Comparison of ENCODE assay signal across 12 cellular contexts in the genomic region with DNA sequence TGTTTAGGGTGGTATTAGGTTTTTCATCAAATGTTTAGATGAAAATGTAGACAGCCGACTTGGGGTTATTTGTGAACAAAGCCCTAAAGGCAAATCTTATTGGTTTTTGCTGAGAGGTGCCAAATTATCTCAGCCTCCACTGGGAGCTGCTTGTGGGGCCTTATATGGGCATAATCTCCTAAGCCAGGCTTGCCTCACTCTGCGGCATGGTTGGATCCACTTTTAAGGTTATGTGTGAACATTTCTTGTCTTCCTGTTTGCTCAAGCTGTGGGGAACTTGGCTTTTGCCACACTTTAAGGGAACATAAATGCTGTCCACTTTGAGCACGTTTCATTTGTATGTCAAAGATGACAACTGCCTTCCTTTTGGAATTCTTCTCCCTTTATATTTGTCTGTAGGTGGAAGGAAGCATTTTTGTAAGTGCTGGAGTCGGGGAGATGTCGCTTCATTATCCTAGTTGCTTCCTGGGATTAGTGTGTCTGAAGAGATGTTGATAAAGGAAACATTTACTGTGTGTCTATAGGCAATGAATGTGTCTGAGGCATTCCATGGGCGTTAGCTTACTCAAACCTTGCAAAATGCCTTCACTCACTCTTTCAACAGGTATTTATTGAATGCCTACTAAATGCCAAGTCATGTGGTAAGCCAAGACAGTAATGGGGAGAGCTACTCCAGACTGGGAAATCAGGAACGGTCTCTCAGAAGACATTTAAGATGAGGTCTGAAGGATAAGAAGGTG.
DNase-seq lines count a peak whose midpoint lies in the region; ATAC-seq, FAIRE-seq and TF ChIP-seq lines count a peak whose summit lies in the region.
"Had no signal": no experiment of that assay in that cellular context is flagged by ENCODE, and none has a peak within 500 bp of the region (broad histone marks: within the 10 kb centered on the region; RNA-seq: fewer than 3 reads in every experiment).

No MANE protein-coding gene starts in this region.

- H3K9me3 Mint-ChIP-seq in activated naive CD4-positive, alpha-beta T cell treated with anti-CD3 and anti-CD28 coated beads, Interleukin-2, amount 50 U/mL, for 24 hours: no peaks in the 10 kb centered on the region

- H3K27me3 ChIP-seq in colonic mucosa (no peaks in the 10 kb centered on the region), aorta (ENCODE audit: control insufficient read depth in 1 of 2, insufficient read depth in 2 of 2, low read length in 1 of 2) (no peaks in the 10 kb centered on the region)

- FAIRE-seq in D721Med (lab: Jason Lieb, UNC): no peak

- DNase-seq in activated naive CD4-positive, alpha-beta T cell (lab: John Stamatoyannopoulos, UW): no peak
- DNase-seq in colonic mucosa (no peak), aorta (peak in 1 of 2 donors; percentile 56), D721Med (ENCODE audit: insufficient read length, low spot score) (no peak)
- DNase-seq: NCI-H2081 had no signal

- no peak overlapping the region for H3K9ac ChIP-seq in colonic mucosa (ENCODE audit: low read depth in 2 of 2, low read length in 2 of 2)

- H3K4me3 Mint-ChIP-seq in activated naive CD4-positive, alpha-beta T cell treated with anti-CD3 and anti-CD28 coated beads, Interleukin-2, amount 50 U/mL, for 24 hours: no peak overlapping the region

- no peaks in the 10 kb centered on the region for H3K36me3 Mint-ChIP-seq in activated naive CD4-positive, alpha-beta T cell treated with anti-CD3 and anti-CD28 coated beads, Interleukin-2, amount 50 U/mL, for 24 hours

- H3K27ac ChIP-seq in colonic mucosa (peak overlapping the region; percentile 16), mesodermal cell (ENCODE audit: low read depth, low read length, severe bottlenecking) (peak overlapping the region; percentile 45), aorta (ENCODE audit: low read depth in 1 of 2, low read length in 2 of 2) (peak overlapping the region; percentile 39 to 94)

- intact Hi-C loops in colonic mucosa (cut with DNase I) (no loop called here), aorta (cut with DNase I) (no loop called here)

- H3K9me3 ChIP-seq in colonic mucosa (no peaks in the 10 kb centered on the region), mesodermal cell (ENCODE audit: control insufficient read depth, low read length) (no peaks in the 10 kb centered on the region), aorta (ENCODE audit: control insufficient read depth, low read length) (no peaks in the 10 kb centered on the region)
- H3K9me3 ChIP-seq: adrenal gland had no signal

- H3K27ac Mint-ChIP-seq in activated naive CD4-positive, alpha-beta T cell treated with anti-CD3 and anti-CD28 coated beads, Interleukin-2, amount 50 U/mL, for 24 hours: peak overlapping the region; percentile 65

- no peaks in the 10 kb centered on the region for H3K4me1 ChIP-seq in colonic mucosa
- peaks cover 18% of the 10 kb centered on the region for H3K4me1 ChIP-seq in mesodermal cell (ENCODE audit: control insufficient read depth, insufficient read depth, low read length, poor library complexity, severe bottlenecking)
- no peaks in the 10 kb centered on the region for H3K4me1 ChIP-seq in aorta (ENCODE audit: control insufficient read depth in 1 of 2, insufficient read depth in 2 of 2, low read length in 2 of 2)
- H3K4me1 ChIP-seq: adrenal gland had no signal

- H3K4me1 Mint-ChIP-seq in activated naive CD4-positive, alpha-beta T cell treated with anti-CD3 and anti-CD28 coated beads, Interleukin-2, amount 50 U/mL, for 24 hours: peaks cover 31% of the 10 kb centered on the region

- H3K36me3 ChIP-seq in colonic mucosa (no peaks in the 10 kb centered on the region), mesodermal cell (ENCODE audit: control insufficient read depth, insufficient read depth, low read length) (no peaks in the 10 kb centered on the region), aorta (ENCODE audit: control insufficient read depth in 1 of 2, insufficient read depth in 2 of 2, low read length in 1 of 2) (no peaks in the 10 kb centered on the region)
- H3K36me3 ChIP-seq: adrenal gland had no signal

- TF ChIP-seq CTCF in colonic mucosa (IDR thresholded peaks at IDR 0.05) (no peak), D721Med (IDR thresholded peaks at IDR 0.05; ENCODE audit: insufficient read depth, missing control alignments) (no peak)

- H3K4me3 ChIP-seq in colonic mucosa (no peak overlapping the region), mesodermal cell (ENCODE audit: extremely low read depth, insufficient read depth, low read length, poor library complexity, severe bottlenecking) (no peak overlapping the region), aorta (ENCODE audit: low read length in 2 of 2) (no peak overlapping the region)
- H3K4me3 ChIP-seq: adrenal gland, lung had no signal

- ATAC-seq in aorta (ENCODE audit: low FRiP score): peak; percentile 67
- no peak for ATAC-seq in GM18858 (IDR thresholded peaks at IDR 0.05; ENCODE audit: unreplicated experiment)
- ATAC-seq in GM21423 (IDR thresholded peaks at IDR 0.05; ENCODE audit: unreplicated experiment): no peak
- ATAC-seq: esophagus mucosa had no signal

- no peaks in the 10 kb centered on the region for H3K27me3 Mint-ChIP-seq in activated naive CD4-positive, alpha-beta T cell treated with anti-CD3 and anti-CD28 coated beads, Interleukin-2, amount 50 U/mL, for 24 hours

- WGBS in mesodermal cell (ENCODE audit: insufficient coverage in 2 of 2), 2 experiments: 100% methylated on average over 1 of the region's 7 CpGs; no CpG with 5 or more reads in 1 of the 2 experiments
- 18 to 34% methylated on average over 7 of the region's 7 CpGs for WGBS in aorta, 2 donors

Comparison
In these comparisons a context has a peak if more than half of its experiments do, and no peak if none do; other contexts are left out.
1. H3K27ac ChIP-seq: peak in every context shown above with its lines; median percentile 66 in aorta; 45 in mesodermal cell; 16 in colonic mucosa.